Comparison of ENCODE assay signal across 6 cellular contexts in genomic region chr19:7916137-7916907, GRCh38. TPM values are rescaled to one million over a fixed set of nuclear protein-coding genes. Genes with fewer than 3 reads are reported as not detected.
DNase-seq lines count a peak whose midpoint lies in the region; ATAC-seq, FAIRE-seq and TF ChIP-seq lines count a peak whose summit lies in the region.

No MANE protein-coding gene starts in this region.

- peaks cover 26% of the 10 kb centered on the region for H3K36me3 Mint-ChIP-seq in CD4-positive, alpha-beta T cell (ENCODE audit: low read depth)

- no peak overlapping the region for H3K4me3 Mint-ChIP-seq in CD4-positive, alpha-beta T cell

- H3K9me3 Mint-ChIP-seq in CD4-positive, alpha-beta T cell, result no peaks in the 10 kb centered on the region

- peaks cover 2% of the 10 kb centered on the region for H3K36me3 ChIP-seq in bronchial epithelial cell (ENCODE audit: control insufficient read depth, insufficient read depth, low read length)
- peaks cover 0 to 15% of the 10 kb centered on the region in 2 donors for H3K36me3 ChIP-seq in prostate gland

- TF ChIP-seq CTCF in CD4-positive, alpha-beta T cell (IDR thresholded peaks at IDR 0.05), result no peak
- no peak for TF ChIP-seq CTCF in bronchial epithelial cell (IDR thresholded peaks at IDR 0.05; ENCODE audit: insufficient read depth, low read length, severe bottlenecking)
- no peak for TF ChIP-seq CTCF in prostate gland (IDR thresholded peaks at IDR 0.05)

- under 1% methylated on average over 85 of the region's 90 CpGs for WGBS in prostate gland

- H3K4me1 ChIP-seq in prostate gland (replicated peaks), result no peaks in the 10 kb centered on the region

- peak in 6 of 10 experiments; percentile 27 to 56 (median 40) for DNase-seq in CD4-positive, alpha-beta T cell
- DNase-seq in NCI-H774 (lab: John Stamatoyannopoulos, UW) (peak; percentile 31), bronchial epithelial cell (ENCODE audit: low read depth) (no peak), prostate gland (ENCODE audit: low spot score) (no peak), NCI-H1436 treated with DMSO at 0.1 percent for 48 hours (lab: John Stamatoyannopoulos, UW) (no peak)

- no peaks in the 10 kb centered on the region for H3K9me3 ChIP-seq in CD4-positive, alpha-beta T cell (ENCODE audit: control insufficient read depth, low read length)
- no peaks in the 10 kb centered on the region for H3K9me3 ChIP-seq in prostate gland

- H3K27ac Mint-ChIP-seq in CD4-positive, alpha-beta T cell, result no peak overlapping the region

- H3K27me3 Mint-ChIP-seq in CD4-positive, alpha-beta T cell, result peaks cover 39% of the 10 kb centered on the region

- intact Hi-C loops in CD4-positive, alpha-beta T cell (cut with DNase I, micrococcal nuclease), result no loop called here
- intact Hi-C loops in prostate gland (cut with DNase I), result no loop called here

- peak; percentile 2 for ATAC-seq in CD4-positive, alpha-beta T cell (ENCODE audit: poor library complexity)
- no peak for ATAC-seq in GM21786 (IDR thresholded peaks at IDR 0.05; ENCODE audit: unreplicated experiment)

- CTCF ChIA-PET in CD4-positive, alpha-beta T cell (lab: Charles Lee), result interaction anchor here (0.7 to 2.8 kb wide), 6 partner anchors 13 to 86 kb away, joined by 3 to 22 read pairs (median 4); partner anchors contain the start of gene MAP2K7

- H3K4me1 Mint-ChIP-seq in CD4-positive, alpha-beta T cell (ENCODE audit: low read depth), result peaks cover 32% of the 10 kb centered on the region

- H3K4me3 ChIP-seq in bronchial epithelial cell (ENCODE audit: low read depth, low read length) (peak overlapping the region; percentile 49), prostate gland (peak overlapping the region; percentile 17 to 26)

- no peak for FAIRE-seq in bronchial epithelial cell (lab: Jason Lieb, UNC)

- no peak for TF ChIP-seq POLR2A in prostate gland (IDR thresholded peaks at IDR 0.05)

- no peak overlapping the region for H3K27ac ChIP-seq in CD4-positive, alpha-beta T cell (ENCODE audit: low read depth, low read length)
- H3K27ac ChIP-seq in prostate gland, result peak overlapping the region in 1 of 2 donors; percentile 22

- POLR2A ChIA-PET in CD4-positive, alpha-beta T cell (lab: Charles Lee), result interaction anchor here (0.6 to 7.7 kb wide), 7 partner anchors 13 to 236 kb away, joined by 3 to 116 read pairs (median 4); partner anchors contain the start of genes MAP2K7, TIMM44 and TRAPPC5

- H3K27me3 ChIP-seq in CD4-positive, alpha-beta T cell (ENCODE audit: control insufficient read depth, insufficient read depth, low read length), result peaks cover 35% of the 10 kb centered on the region
- H3K27me3 ChIP-seq in bronchial epithelial cell (ENCODE audit: control insufficient read depth, insufficient read depth, low read length) (peaks cover 2% of the 10 kb centered on the region), prostate gland (replicated peaks; ENCODE audit: insufficient read depth) (no peaks in the 10 kb centered on the region)

RNA-seq across cellular contexts. Expression of gene TGFBR3L, which starts 1.7 kb away (rescaled TPM):
- total RNA-seq in CD4-positive, alpha-beta T cell, result 1 to 10 TPM; 1.1 to 1.2 TPM
- total RNA-seq in bronchial epithelial cell (1.8 and 1.9 TPM in 2 replicates), prostate gland (1 to 10 TPM in 1 of 2 donors, not detected in 1; 3.2 TPM)

RNA-seq across cellular contexts. Expression of gene SNAPC2, which starts 3.8 kb away (rescaled TPM):
- total RNA-seq in CD4-positive, alpha-beta T cell, result 10 to 100 TPM in 1 of 2 experiments, 1 to 10 TPM in 1; 9.9 to 10.9 TPM
- total RNA-seq in bronchial epithelial cell (13.4 and 15.9 TPM in 2 replicates), prostate gland (10 to 100 TPM; 37.4 to 95.0 TPM)

RNA-seq across cellular contexts. Expression of gene CTXN1, which starts 9.6 kb away (rescaled TPM):
- not detected for total RNA-seq in CD4-positive, alpha-beta T cell
- total RNA-seq in bronchial epithelial cell (0.26 and 0.77 TPM in 2 replicates), prostate gland (10 to 100 TPM in 1 of 2 donors, 1 to 10 TPM in 1; 5.0 to 37.1 TPM)

RNA-seq across cellular contexts. Expression of gene MAP2K7, which starts 12.6 kb away (rescaled TPM):
- total RNA-seq in CD4-positive, alpha-beta T cell, result 10 to 100 TPM; 81.7 to 82.3 TPM
- total RNA-seq in bronchial epithelial cell, result 10.0 and 11.9 TPM in 2 replicates
- 10 to 100 TPM; 21.6 to 45.2 TPM for total RNA-seq in prostate gland

RNA-seq across cellular contexts. Expression of gene TIMM44, which starts 27.1 kb away (rescaled TPM):
- total RNA-seq in CD4-positive, alpha-beta T cell, result 10 to 100 TPM; 83.9 to 85.0 TPM
- total RNA-seq in bronchial epithelial cell (96.1 and 146 TPM in 2 replicates), prostate gland (10 to 100 TPM; 47.3 to 83.4 TPM)

Comparison
In these comparisons a context has a peak if more than half of its experiments do, and no peak if none do; other contexts are left out.
1. DNase-seq: peak in CD4-positive, alpha-beta T cell (6 of 10) and NCI-H774 (single experiment); none in bronchial epithelial cell (single experiment), prostate gland (single experiment) and NCI-H1436 treated with DMSO at 0.1 percent for 48 hours (single experiment).